ENCODE assay signal across 8 cellular contexts in the genomic region with DNA sequence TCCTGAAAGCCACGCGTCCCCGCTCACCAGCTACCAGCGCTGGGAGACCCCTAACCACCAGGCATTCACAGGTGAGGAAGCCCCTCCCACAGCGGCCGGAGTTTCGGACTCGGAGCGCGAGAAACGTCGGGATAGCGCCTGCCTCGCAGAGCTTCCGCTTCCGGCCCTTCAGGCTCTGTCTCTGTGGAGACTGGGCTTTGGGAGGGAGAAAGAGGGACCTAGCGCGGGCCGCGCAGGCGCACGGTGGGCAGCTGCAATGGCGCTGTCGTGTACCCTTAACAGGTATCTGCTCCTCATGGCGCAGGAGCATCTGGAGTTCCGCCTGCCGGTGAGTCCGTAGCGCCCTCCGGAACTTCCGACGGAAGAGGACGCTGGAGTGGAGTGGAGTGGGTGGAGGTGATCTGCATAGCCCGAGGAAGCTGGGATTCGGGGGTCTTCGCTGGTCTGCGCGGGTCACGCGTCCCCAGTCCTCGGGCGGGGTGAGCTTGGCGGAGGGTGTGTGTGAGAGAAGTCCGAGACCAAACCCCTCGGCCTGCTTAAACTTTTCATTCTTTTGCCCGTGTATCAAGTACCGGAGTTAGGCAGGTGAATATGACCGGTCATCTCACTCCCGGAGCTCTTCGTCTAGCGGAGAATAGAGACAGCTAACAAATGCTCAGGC. TPM values are rescaled to one million over a fixed set of nuclear protein-coding genes. Genes with fewer than 3 reads are reported as not detected.
DNase-seq lines count a peak whose midpoint lies in the region; ATAC-seq and TF ChIP-seq lines count a peak whose summit lies in the region.

Gene TRMT11, plus strand, starts transcription at position 246 of the 661 bp plus-strand sequence. Its CDS starts 11 bp downstream, at position 257.

- peak within 1 kb of the TSS; percentile 93 for H3K9ac ChIP-seq in mesenchymal stem cell (ENCODE audit: low read length)

- H3K27ac ChIP-seq in CD8-positive, alpha-beta T cell (ENCODE audit: low read depth, low read length), result peak within 1 kb of the TSS; percentile 77
- H3K27ac ChIP-seq in mesenchymal stem cell (ENCODE audit: low read length, poor library complexity, severe bottlenecking), result peak within 1 kb of the TSS; percentile 75

- peak within 1 kb of the TSS; percentile 83 for H2BK120ac ChIP-seq in mesenchymal stem cell (ENCODE audit: low read depth, low read length)

- no peak within 1 kb of the TSS for H3K27ac Mint-ChIP-seq in CD8-positive, alpha-beta T cell
- no peak within 1 kb of the TSS for H3K27ac Mint-ChIP-seq in effector memory CD8-positive, alpha-beta T cell

- H3K27me3 Mint-ChIP-seq in CD8-positive, alpha-beta T cell (ENCODE audit: low read depth), result no peaks in the 10 kb centered on the region
- no peaks in the 10 kb centered on the region for H3K27me3 Mint-ChIP-seq in effector memory CD8-positive, alpha-beta T cell

- H2BK12ac ChIP-seq in mesenchymal stem cell (ENCODE audit: low read length in 2 of 2), result peak within 1 kb of the TSS; percentile 15 to 49

- H2BK5ac ChIP-seq in mesenchymal stem cell (ENCODE audit: low read depth, low read length, poor library complexity, severe bottlenecking), result peak within 1 kb of the TSS; percentile 14

- WGBS in mesenchymal stem cell, result under 1% methylated on average over 43 of the region's 51 CpGs

- H2AFZ ChIP-seq in mesenchymal stem cell (ENCODE audit: low read depth, low read length), result peak within 1 kb of the TSS; percentile 92

- H4K8ac ChIP-seq in mesenchymal stem cell (ENCODE audit: low read length), result peak within 1 kb of the TSS; percentile 95

- no peaks in the 10 kb centered on the region for H3K9me3 ChIP-seq in CD8-positive, alpha-beta T cell (ENCODE audit: low read length)
- H3K9me3 ChIP-seq in mesenchymal stem cell (ENCODE audit: control insufficient read depth, low read length), result no peaks in the 10 kb centered on the region

- TF ChIP-seq CTCF in CD8-positive, alpha-beta T cell (IDR thresholded peaks at IDR 0.05), result no peak

- H3K4me1 ChIP-seq in CD8-positive, alpha-beta T cell (ENCODE audit: insufficient read depth, low read length), result peaks cover 31% of the 10 kb centered on the region
- peaks cover 1% of the 10 kb centered on the region for H3K4me1 ChIP-seq in mesenchymal stem cell (ENCODE audit: control insufficient read depth, insufficient read depth, low read depth, low read length)

- H3K4me3 Mint-ChIP-seq in CD8-positive, alpha-beta T cell, result peak within 1 kb of the TSS; percentile 35
- H3K4me3 Mint-ChIP-seq in effector memory CD8-positive, alpha-beta T cell, result no peak within 1 kb of the TSS

- CTCF ChIA-PET in CD8-positive, alpha-beta T cell (lab: Charles Lee), result interaction anchor here (0.7 to 7.2 kb wide), 7 partner anchors 9 to 206 kb away, joined by 3 to 38 read pairs (median 8); partner anchors contain the start of genes HINT3 and NCOA7

- H3K36me3 ChIP-seq in CD8-positive, alpha-beta T cell (ENCODE audit: insufficient read depth, low read length), result no peaks in the 10 kb centered on the region
- peaks cover 0 to 4% of the 10 kb centered on the region in 2 experiments for H3K36me3 ChIP-seq in mesenchymal stem cell (ENCODE audit: control insufficient read depth in 1 of 2, insufficient read depth in 2 of 2, low read depth in 1 of 2, low read length in 2 of 2)

- ATAC-seq in CD8-positive, alpha-beta T cell, result peak; percentile 95
- peak; percentile 99 for ATAC-seq in GM19452 (IDR thresholded peaks at IDR 0.05; ENCODE audit: unreplicated experiment)
- peak; percentile 86 for ATAC-seq in HG03575 (IDR thresholded peaks at IDR 0.05; ENCODE audit: extremely low read depth, insufficient number of reproducible peaks, low FRiP score, unreplicated experiment)
- peak; percentile 95 for ATAC-seq in effector memory CD8-positive, alpha-beta T cell (replicated peaks)

- H2BK15ac ChIP-seq in mesenchymal stem cell (ENCODE audit: low read depth, poor library complexity, severe bottlenecking), result peak within 1 kb of the TSS; percentile 99

- H4K91ac ChIP-seq in mesenchymal stem cell (ENCODE audit: low read length), result peak within 1 kb of the TSS; percentile 95

- peak within 1 kb of the TSS; percentile 42 to 95 for H3K4ac ChIP-seq in mesenchymal stem cell (ENCODE audit: low read depth in 1 of 2, low read length in 2 of 2)

- H2AK5ac ChIP-seq in mesenchymal stem cell (ENCODE audit: low read length, severe bottlenecking), result peak within 1 kb of the TSS; percentile 22

- peaks cover 14% of the 10 kb centered on the region for H3K4me1 Mint-ChIP-seq in CD8-positive, alpha-beta T cell (ENCODE audit: low read depth)
- H3K4me1 Mint-ChIP-seq in effector memory CD8-positive, alpha-beta T cell (ENCODE audit: low read depth in 2 of 2), result peaks cover 4 to 5% of the 10 kb centered on the region in 2 donors

- H3K4me3 ChIP-seq in CD8-positive, alpha-beta T cell (ENCODE audit: low read depth, low read length), result peak within 1 kb of the TSS; percentile 95
- H3K4me3 ChIP-seq in mesenchymal stem cell (ENCODE audit: insufficient read depth in 1 of 2, low read depth in 1 of 2, low read length in 2 of 2), result peak within 1 kb of the TSS; percentile 88 to 98

- peak within 1 kb of the TSS; percentile 88 to 98 for H3K18ac ChIP-seq in mesenchymal stem cell (ENCODE audit: low read depth in 1 of 2, low read length in 2 of 2)

- no peaks in the 10 kb centered on the region for H3K27me3 ChIP-seq in CD8-positive, alpha-beta T cell (ENCODE audit: insufficient read depth, low read length)
- no peaks in the 10 kb centered on the region for H3K27me3 ChIP-seq in mesenchymal stem cell (ENCODE audit: control insufficient read depth in 1 of 2, insufficient read depth in 1 of 2, low read length in 2 of 2)

- DNase-seq in CD8-positive, alpha-beta T cell, result peak; percentile 63 to 87 (median 78)
- DNase-seq in NCI-H82 (lab: John Stamatoyannopoulos, UW) (peak; percentile 98), mesenchymal stem cell (peak; percentile 90)
- DNase-seq in activated CD8-positive, alpha-beta memory T cell treated with anti-CD3 and anti-CD28 coated beads for 1 hour (ENCODE audit: extremely low read depth in 1 of 2, low read depth in 1 of 2), result peak; percentile 57 to 65
- DNase-seq in effector memory CD8-positive, alpha-beta T cell, result peak; percentile 66 to 74 (median 71)
- DNase-seq in stimulated activated CD8-positive, alpha-beta memory T cell treated with anti-CD3 and anti-CD28 coated beads, Interleukin-12 subunit alpha, Interleukin-12 subunit beta, amount 100 ng/mL, for 24 hours (ENCODE audit: extremely low read depth), result peak; percentile 58

- no peaks in the 10 kb centered on the region for H3K36me3 Mint-ChIP-seq in CD8-positive, alpha-beta T cell
- no peaks in the 10 kb centered on the region for H3K36me3 Mint-ChIP-seq in effector memory CD8-positive, alpha-beta T cell (ENCODE audit: insufficient read depth)

- POLR2A ChIA-PET in CD8-positive, alpha-beta T cell (lab: Charles Lee), result interaction anchor here (0.9 to 2.3 kb wide), 11 partner anchors 9 to 229 kb away, joined by 3 to 43 read pairs (median 5); partner anchors contain the start of genes HINT3 and NCOA7

- H3K9me3 Mint-ChIP-seq in CD8-positive, alpha-beta T cell, result no peaks in the 10 kb centered on the region
- H3K9me3 Mint-ChIP-seq in effector memory CD8-positive, alpha-beta T cell, result no peaks in the 10 kb centered on the region

- intact Hi-C loops in CD8-positive, alpha-beta T cell (cut with DNase I, micrococcal nuclease), result loop anchor here (1.0 to 10.0 kb wide), 5 partner anchors 10 to 1281 kb away; partner anchors contain the start of genes NCOA7 (in 1 of the 2) and RNF146 (in 1 of the 2)

- H3K23ac ChIP-seq in mesenchymal stem cell (ENCODE audit: low read length in 2 of 2), result no peak within 1 kb of the TSS

- peak within 1 kb of the TSS; percentile 74 for H3K4me2 ChIP-seq in mesenchymal stem cell (ENCODE audit: low read length, poor library complexity, severe bottlenecking)

- no peak within 1 kb of the TSS for H3K14ac ChIP-seq in mesenchymal stem cell (ENCODE audit: low read length in 2 of 2)

- peaks cover 15% of the 10 kb centered on the region for H3K79me1 ChIP-seq in mesenchymal stem cell (replicated peaks; ENCODE audit: low read length, poor library complexity, severe bottlenecking)

RNA-seq across cellular contexts. Expression of gene TRMT11, which starts in this region (rescaled TPM):
- 10 to 100 TPM; 19.0 to 19.4 TPM for total RNA-seq in CD8-positive, alpha-beta T cell
- polyA plus RNA-seq in mesenchymal stem cell (2013, experiment 1 of 2), result 9.7 TPM
- polyA plus RNA-seq in mesenchymal stem cell (2013, experiment 2 of 2), result 9.9 TPM

Comparison
In these comparisons a context has a peak if more than half of its experiments do, and no peak if none do; other contexts are left out.
1. Peak in every context shown above with its lines: DNase-seq, ATAC-seq, H3K4me3 ChIP-seq and H3K27ac ChIP-seq.